ENCODE assay signal across 29 cellular contexts in genomic region chr3:138245026-138245425, GRCh38.
"Had no signal": no experiment of that assay in that cellular context is flagged by ENCODE, and none has a peak within 500 bp of the region (broad histone marks: within the 10 kb centered on the region; RNA-seq: fewer than 3 reads in every experiment).

No MANE protein-coding gene starts in this region.

- H3K9me3 ChIP-seq: neutrophil, psoas muscle, right lobe of liver, sigmoid colon, suprapubic skin, testis, tibial artery, transverse colon, upper lobe of right lung, uterus had no signal

- H3K4me1 Mint-ChIP-seq: naive thymus-derived CD8-positive, alpha-beta T cell; nephron progenitor cell; neural crest cell; stimulated activated memory B cell treated with anti-CD40 and anti-IgM and Interleukin-4, amounts not matched to agents 10 μg/mL and 1 μg/mL and 100 μg/mL, for 72 hours; stimulated activated naive CD8-positive, alpha-beta T cell treated with anti-CD3 and anti-CD28 coated beads, Interleukin-15, amount 100 ng/mL, for 72 hours had no signal

- H3K27me3 Mint-ChIP-seq: naive thymus-derived CD8-positive, alpha-beta T cell; natural killer cell treated with Interleukin-12 subunit alpha and Interleukin-12 subunit beta and Interleukin-15 and Interleukin-18, amount 100 ng/mL, for 72 hours; progenitor cell of endocrine pancreas; stimulated activated memory B cell treated with anti-CD40 and anti-IgM and Interleukin-4, amounts not matched to agents 10 μg/mL and 1 μg/mL and 100 μg/mL, for 72 hours; stimulated activated naive CD8-positive, alpha-beta T cell treated with anti-CD3 and anti-CD28 coated beads, Interleukin-15, amount 100 ng/mL, for 72 hours; type B pancreatic cell had no signal

- ATAC-seq: naive thymus-derived CD8-positive, alpha-beta T cell; pancreas; psoas muscle; right cardiac atrium; right lobe of liver; stimulated activated memory B cell treated with anti-CD40 and anti-IgM and Interleukin-4, amounts not matched to agents 10 μg/mL and 1 μg/mL and 100 μg/mL, for 72 hours; stimulated activated naive CD8-positive, alpha-beta T cell treated with anti-CD3 and anti-CD28 coated beads, Interleukin-15, amount 100 ng/mL, for 72 hours; stimulated activated naive CD8-positive, alpha-beta T cell treated with anti-CD3 and anti-CD28 coated beads, Interleukin-15, Interleukin-2, amounts not matched to agents 100 U/mL and 50 U/mL, for 24 hours; upper lobe of right lung had no signal

- H3K27ac Mint-ChIP-seq: naive thymus-derived CD8-positive, alpha-beta T cell; natural killer cell treated with Interleukin-12 subunit alpha and Interleukin-12 subunit beta and Interleukin-15 and Interleukin-18, amount 100 ng/mL, for 72 hours; nephron progenitor cell; stimulated activated memory B cell treated with anti-CD40 and anti-IgM and Interleukin-4, amounts not matched to agents 10 μg/mL and 1 μg/mL and 100 μg/mL, for 72 hours; stimulated activated naive CD8-positive, alpha-beta T cell treated with anti-CD3 and anti-CD28 coated beads, Interleukin-15, amount 100 ng/mL, for 72 hours; type B pancreatic cell had no signal

- H3K36me3 ChIP-seq: uterus had no signal

- H3K27ac ChIP-seq: neutrophil, pancreas, psoas muscle, right lobe of liver, sigmoid colon, suprapubic skin, testis, tibial artery, transverse colon, upper lobe of right lung, uterus had no signal

- H3K4me3 Mint-ChIP-seq: naive thymus-derived CD8-positive, alpha-beta T cell; natural killer cell treated with Interleukin-12 subunit alpha and Interleukin-12 subunit beta and Interleukin-15 and Interleukin-18, amount 100 ng/mL, for 72 hours; nephron progenitor cell; neural crest cell; stimulated activated memory B cell treated with anti-CD40 and anti-IgM and Interleukin-4, amounts not matched to agents 10 μg/mL and 1 μg/mL and 100 μg/mL, for 72 hours; stimulated activated naive CD8-positive, alpha-beta T cell treated with anti-CD3 and anti-CD28 coated beads, Interleukin-15, amount 100 ng/mL, for 72 hours; type B pancreatic cell had no signal

- DNase-seq: naive thymus-derived CD8-positive, alpha-beta T cell; nephron progenitor cell; nucleus accumbens; pancreas; psoas muscle; right cardiac atrium; right lobe of liver; sigmoid colon; small intestine; stimulated activated CD4-positive, alpha-beta T cell treated with anti-CD3 and anti-CD28 coated beads, Interleukin-15, amount 100 ng/mL, for 24 hours; stimulated activated CD4-positive, alpha-beta T cell treated with anti-CD3 and anti-CD28 coated beads, Interleukin-2, amount 100 ng/mL, for 24 hours; stimulated activated CD4-positive, alpha-beta T cell treated with anti-CD3 and anti-CD28 coated beads, Interleukin-2, amount 100 ng/mL, for 48 hours; stimulated activated CD4-positive, alpha-beta T cell treated with anti-CD3 and anti-CD28 coated beads, Interleukin-4, amount 100 ng/mL, for 24 hours; stimulated activated naive CD4-positive, alpha-beta T cell; stimulated activated naive CD8-positive, alpha-beta T cell treated with anti-CD3 and anti-CD28 coated beads, Interleukin-15, amount 100 ng/mL, for 72 hours; stimulated activated naive CD8-positive, alpha-beta T cell treated with anti-CD3 and anti-CD28 coated beads, Interleukin-15, Interleukin-2, amounts not matched to agents 100 U/mL and 50 U/mL, for 24 hours; substantia nigra; testis; tibial artery; transverse colon; upper lobe of right lung; uterus had no signal

- H3K9me3 Mint-ChIP-seq: naive thymus-derived CD8-positive, alpha-beta T cell; nephron progenitor cell; stimulated activated naive CD8-positive, alpha-beta T cell treated with anti-CD3 and anti-CD28 coated beads, Interleukin-15, amount 100 ng/mL, for 72 hours; type B pancreatic cell had no signal

- H3K4me1 ChIP-seq: pancreas, psoas muscle, right lobe of liver, sigmoid colon, suprapubic skin, testis, tibial artery, transverse colon, upper lobe of right lung, uterus had no signal

- H3K27me3 ChIP-seq: neutrophil, pancreas, right lobe of liver, sigmoid colon, suprapubic skin, testis, tibial artery, transverse colon, upper lobe of right lung, uterus had no signal

- H3K4me3 ChIP-seq: pancreas, psoas muscle, right lobe of liver, sigmoid colon, suprapubic skin, testis, tibial artery, transverse colon, upper lobe of right lung, uterus had no signal
